Comparison of ENCODE assay signal across 28 cellular contexts in genomic region chr6:167089243-167090142, GRCh38. TPM values are rescaled to one million over a fixed set of nuclear protein-coding genes. Genes with fewer than 3 reads are reported as not detected.
DNase-seq lines count a peak whose midpoint lies in the region; ATAC-seq and TF ChIP-seq lines count a peak whose summit lies in the region.
"Had no signal": no experiment of that assay in that cellular context is flagged by ENCODE, and none has a peak within 500 bp of the region (broad histone marks: within the 10 kb centered on the region; RNA-seq: fewer than 3 reads in every experiment).

No MANE protein-coding gene starts in this region.

- H3K4me3 ChIP-seq in BLaER1 treated with 17β-estradiol and CSF1 and Interleukin-3, amounts not matched to agents 10 nM and 100 nM = peak overlapping the region in 1 of 10 experiments; percentile 5; a peak in 1 of 20 replicates
- H3K4me3 ChIP-seq in GM12864 (ENCODE audit: low read depth, low read length) (no peak overlapping the region), LNCaP clone FGC (ENCODE audit: low read depth, low read length) (no peak overlapping the region), esophagus muscularis mucosa (no peak overlapping the region), prostate gland (no peak overlapping the region)
- H3K4me3 ChIP-seq: GM23248, lung, sigmoid colon, SK-N-MC, stomach, tibial artery had no signal

- TF ChIP-seq EP300 in esophagus muscularis mucosa (IDR thresholded peaks at IDR 0.05) = no peak

- H3K27ac ChIP-seq in BLaER1 treated with 17β-estradiol and CSF1 and Interleukin-3, amounts not matched to agents 10 nM and 100 nM = peak overlapping the region in 10 of 11 experiments; percentile 71 to 85 (median 80); a peak in 20 of 22 replicates
- H3K27ac ChIP-seq in esophagus muscularis mucosa (replicated peaks in 1 of 4) (no peak overlapping the region), prostate gland (no peak overlapping the region)
- H3K27ac ChIP-seq: GM23248, sigmoid colon, SK-N-MC, tibial artery had no signal

- peak; percentile 1 for TF ChIP-seq CTCF in GM12864 (IDR thresholded peaks at IDR 0.05; ENCODE audit: low read depth, low read length, missing control alignments)
- no peak for TF ChIP-seq CTCF in LNCaP clone FGC (IDR thresholded peaks at IDR 0.05; ENCODE audit: control insufficient read depth, extremely low read depth, insufficient read depth)
- no peak for TF ChIP-seq CTCF in esophagus muscularis mucosa (IDR thresholded peaks at IDR 0.05)
- no peak for TF ChIP-seq CTCF in prostate gland (IDR thresholded peaks at IDR 0.05)

- H3K9me3 ChIP-seq in BLaER1 treated with 17β-estradiol and CSF1 and Interleukin-3, amounts not matched to agents 10 nM and 100 nM (replicated peaks in 1 of 11) = peaks cover 18 to 35% (median 24%) of the 10 kb centered on the region in 11 experiments
- H3K9me3 ChIP-seq in esophagus muscularis mucosa (peaks cover 0 to 15% (median 14%) of the 10 kb centered on the region in 4 donors), prostate gland (no peaks in the 10 kb centered on the region)
- H3K9me3 ChIP-seq: sigmoid colon had no signal

- peak overlapping the region in 8 of 11 experiments; percentile 2 to 68 (median 36); a peak in 10 of 22 replicates for H3K9ac ChIP-seq in BLaER1 treated with 17β-estradiol and CSF1 and Interleukin-3, amounts not matched to agents 10 nM and 100 nM
- H3K9ac ChIP-seq: GM23248 had no signal

- 81% methylated on average over 7 of the region's 11 CpGs for WGBS in esophagus muscularis mucosa
- WGBS in prostate gland = 77% methylated on average over 11 of the region's 11 CpGs

- no peak for ATAC-seq in HG02588 (IDR thresholded peaks at IDR 0.05; ENCODE audit: unreplicated experiment)
- no peak for ATAC-seq in GM18517 (IDR thresholded peaks at IDR 0.05; ENCODE audit: unreplicated experiment)

- intact Hi-C loops in esophagus muscularis mucosa (cut with DNase I) (no loop called here), prostate gland (cut with DNase I) (no loop called here)

- H3K4me1 ChIP-seq in BLaER1 treated with 17β-estradiol and CSF1 and Interleukin-3, amounts not matched to agents 10 nM and 100 nM = peaks cover 55 to 67% (median 62%) of the 10 kb centered on the region in 10 experiments
- peaks cover 0 to 4% (median 2%) of the 10 kb centered on the region in 4 donors for H3K4me1 ChIP-seq in esophagus muscularis mucosa
- no peaks in the 10 kb centered on the region for H3K4me1 ChIP-seq in prostate gland (replicated peaks)
- H3K4me1 ChIP-seq: tibial artery had no signal

- TF ChIP-seq POLR2A in esophagus muscularis mucosa (IDR thresholded peaks at IDR 0.05; ENCODE audit: low read depth) = no peak
- TF ChIP-seq POLR2A in prostate gland (IDR thresholded peaks at IDR 0.05) = no peak

- no peak for DNase-seq in GM12864 (ENCODE audit: low read depth)
- peak; percentile 13 for DNase-seq in LNCaP clone FGC (ENCODE audit: low read depth)
- DNase-seq in esophagus muscularis mucosa (ENCODE audit: extremely low spot score) = peak; percentile 80
- DNase-seq in activated CD4-positive, CD25-positive, alpha-beta regulatory T cell (lab: John Stamatoyannopoulos, UW) = no peak
- DNase-seq in prostate gland (ENCODE audit: low spot score) = no peak
- DNase-seq: activated CD4-positive, alpha-beta T cell treated with anti-CD3 and anti-CD28 coated beads, Interleukin-2, amount 50 U/mL, for 4 hours; central memory CD4-positive, alpha-beta T cell; glutamatergic neuron; GM23248; kidney glomerular epithelial cell; NCI-H1048; NCI-H1694 treated with DMSO at 0.1 percent for 48 hours; NCI-H526; posterior cingulate gyrus; RPMI8226; sigmoid colon; stimulated activated CD4-positive, alpha-beta T cell treated with anti-CD3 and anti-CD28 coated beads, Interleukin-15, amount 100 ng/mL, for 24 hours; stomach; tibial artery had no signal

- H3K4me2 ChIP-seq in BLaER1 treated with 17β-estradiol and CSF1 and Interleukin-3, amounts not matched to agents 10 nM and 100 nM = peak overlapping the region; percentile 87 to 99 (median 92)

- H4K20me1 ChIP-seq in BLaER1 treated with 17β-estradiol and CSF1 and Interleukin-3, amounts not matched to agents 10 nM and 100 nM = no peaks in the 10 kb centered on the region

- peaks cover 0 to 19% (median 0%) of the 10 kb centered on the region in 11 experiments; a peak in 3 of 22 replicates for H3K27me3 ChIP-seq in BLaER1 treated with 17β-estradiol and CSF1 and Interleukin-3, amounts not matched to agents 10 nM and 100 nM
- no peaks in the 10 kb centered on the region for H3K27me3 ChIP-seq in esophagus muscularis mucosa
- no peaks in the 10 kb centered on the region for H3K27me3 ChIP-seq in prostate gland (replicated peaks; ENCODE audit: insufficient read depth)
- H3K27me3 ChIP-seq: sigmoid colon, stomach, tibial artery had no signal

- H3K36me3 ChIP-seq in BLaER1 treated with 17β-estradiol and CSF1 and Interleukin-3, amounts not matched to agents 10 nM and 100 nM = peaks cover 0 to 5% (median 0%) of the 10 kb centered on the region in 11 experiments; a peak in 1 of 22 replicates
- no peaks in the 10 kb centered on the region for H3K36me3 ChIP-seq in esophagus muscularis mucosa
- no peaks in the 10 kb centered on the region for H3K36me3 ChIP-seq in prostate gland
- H3K36me3 ChIP-seq: sigmoid colon, stomach, tibial artery had no signal

RNA-seq across cellular contexts. Expression of gene CCR6, which starts 33.4 kb away (rescaled TPM):
- total RNA-seq in esophagus muscularis mucosa (not detected), prostate gland (not detected)
- total RNA-seq: astrocyte; dermis microvascular lymphatic vessel endothelial cell; GM23248; neural crest cell; sigmoid colon; T-helper 2 cell treated with Interferon-gamma antibody and Interleukin-4, amounts not matched to agents 100 ng/mL and 5 ng/mL, for 36 hours had no signal

Comparison
In these comparisons a context has a peak if more than half of its experiments do, and no peak if none do; other contexts are left out.
1. H3K27ac ChIP-seq: peak in BLaER1 treated with 17β-estradiol and CSF1 and Interleukin-3, amounts not matched to agents 10 nM and 100 nM (10 of 11); none in esophagus muscularis mucosa (0 of 4) and prostate gland (0 of 2).
2. DNase-seq: peak in LNCaP clone FGC (single experiment) and esophagus muscularis mucosa (single experiment); none in GM12864 (single experiment), activated CD4-positive, CD25-positive, alpha-beta regulatory T cell (0 of 4) and prostate gland (single experiment).